Comparison of ENCODE assay signal across 26 cellular contexts in genomic region chr6:12419626-12420272, GRCh38.
DNase-seq lines count a peak whose midpoint lies in the region; ATAC-seq and TF ChIP-seq lines count a peak whose summit lies in the region.
"Had no signal": no experiment of that assay in that cellular context is flagged by ENCODE, and none has a peak within 500 bp of the region (broad histone marks: within the 10 kb centered on the region; RNA-seq: fewer than 3 reads in every experiment).

No MANE protein-coding gene starts in this region.

- peak; percentile 82 for ATAC-seq in left lung
- no peak for ATAC-seq in upper lobe of left lung (ENCODE audit: low FRiP score in 2 of 2)
- no peak for ATAC-seq in HG03025 (IDR thresholded peaks at IDR 0.05; ENCODE audit: low FRiP score, unreplicated experiment)
- no peak for ATAC-seq in activated T-cell treated with anti-CD3 and anti-CD28 coated beads, Interleukin-2, amount 50 U/mL, for 4 hours
- ATAC-seq: left cardiac atrium, T-helper 17 cell had no signal

- no peaks in the 10 kb centered on the region for H3K27me3 ChIP-seq in left lung
- no peaks in the 10 kb centered on the region for H3K27me3 ChIP-seq in upper lobe of left lung
- H3K27me3 ChIP-seq: suprapubic skin, uterus had no signal

- no peak overlapping the region for H3K4me3 Mint-ChIP-seq in activated T-cell treated with anti-CD3 and anti-CD28 coated beads, Interleukin-2, amount 50 U/mL, for 4 hours
- H3K4me3 Mint-ChIP-seq: CD4-positive, CD25-positive, alpha-beta regulatory T cell; T-helper 17 cell had no signal

- H3K9me3 Mint-ChIP-seq in activated T-cell treated with anti-CD3 and anti-CD28 coated beads, Interleukin-2, amount 50 U/mL, for 4 hours: peaks cover 8% of the 10 kb centered on the region

- no peak for TF ChIP-seq POLR2A in upper lobe of left lung (IDR thresholded peaks at IDR 0.05)

- TF ChIP-seq EP300 in upper lobe of left lung (IDR thresholded peaks at IDR 0.05): peak in 1 of 4 donors; percentile 27

- H3K27me3 Mint-ChIP-seq in activated T-cell treated with anti-CD3 and anti-CD28 coated beads, Interleukin-2, amount 50 U/mL, for 4 hours (ENCODE audit: low read depth): peaks cover 3% of the 10 kb centered on the region

- H3K36me3 Mint-ChIP-seq in activated T-cell treated with anti-CD3 and anti-CD28 coated beads, Interleukin-2, amount 50 U/mL, for 4 hours (ENCODE audit: insufficient read depth): no peaks in the 10 kb centered on the region
- H3K36me3 Mint-ChIP-seq: CD4-positive, CD25-positive, alpha-beta regulatory T cell had no signal

- no peaks in the 10 kb centered on the region for H3K36me3 ChIP-seq in left lung
- H3K36me3 ChIP-seq in upper lobe of left lung: no peaks in the 10 kb centered on the region
- H3K36me3 ChIP-seq: HAP-1, prostate gland, suprapubic skin, uterus had no signal

- H3K9me3 ChIP-seq in left lung (peaks cover 0 to 8% of the 10 kb centered on the region in 2 donors), upper lobe of left lung (peaks cover 0 to 4% (median 0%) of the 10 kb centered on the region in 4 donors)
- H3K9me3 ChIP-seq: HAP-1, prostate gland, suprapubic skin, uterus had no signal

- peaks cover 0 to 3% of the 10 kb centered on the region in 2 donors for H3K4me1 ChIP-seq in left lung
- no peaks in the 10 kb centered on the region for H3K4me1 ChIP-seq in upper lobe of left lung
- H3K4me1 ChIP-seq: HAP-1, prostate gland, uterus had no signal

- H3K4me1 Mint-ChIP-seq in activated T-cell treated with anti-CD3 and anti-CD28 coated beads, Interleukin-2, amount 50 U/mL, for 4 hours (ENCODE audit: low read depth): no peaks in the 10 kb centered on the region
- H3K4me1 Mint-ChIP-seq: T-helper 17 cell had no signal

- peak overlapping the region; percentile 80 for H3K27ac ChIP-seq in epithelial cell of prostate
- peak overlapping the region; percentile 46 to 58 for H3K27ac ChIP-seq in left lung
- H3K27ac ChIP-seq in upper lobe of left lung: peak overlapping the region in 3 of 4 donors; percentile 37 to 59 (median 40)
- H3K27ac ChIP-seq: prostate gland, SK-N-MC, suprapubic skin, uterus had no signal

- WGBS in upper lobe of left lung, 2 donors: 45 to 57% methylated on average over 3 of the region's 3 CpGs

- peak; percentile 10 for DNase-seq in HuH-7 (ENCODE audit: low spot score)
- DNase-seq in epithelial cell of prostate (ENCODE audit: low read depth, low spot score): peak; percentile 81
- DNase-seq in left lung: no peak
- DNase-seq in upper lobe of left lung: peak in 1 of 2 donors; percentile 33
- DNase-seq in activated T-cell treated with anti-CD3 and anti-CD28 coated beads, Interleukin-2, amount 50 U/mL, for 4 hours: no peak
- no peak for DNase-seq in central memory CD4-positive, alpha-beta T cell
- DNase-seq: activated CD4-positive, alpha-beta T cell treated with anti-CD3 and anti-CD28 coated beads for 48 hours; activated naive CD4-positive, alpha-beta T cell; activated T-cell treated with anti-CD3 and anti-CD28 coated beads, Interleukin-2, amount 50 U/mL, for 48 hours; CD4-positive, CD25-positive, alpha-beta regulatory T cell; head of caudate nucleus; KG1; left cardiac atrium; mesendoderm; NCI-H1417 treated with DMSO at 0.1 percent for 48 hours; NCI-H2081; NCI-H345; NCI-H748 treated with DMSO at 0.1 percent for 48 hours; stimulated activated naive CD4-positive, alpha-beta T cell; T-helper 17 cell; uterus had no signal

- H3K4me3 ChIP-seq in left lung (no peak overlapping the region), upper lobe of left lung (no peak overlapping the region)
- H3K4me3 ChIP-seq: HAP-1, prostate gland, SK-N-MC, suprapubic skin, uterus had no signal

- TF ChIP-seq CTCF in left lung (IDR thresholded peaks at IDR 0.05) (no peak), upper lobe of left lung (IDR thresholded peaks at IDR 0.05) (no peak)

- intact Hi-C loops in left lung (cut with DNase I): no loop called here

Comparison
In these comparisons a context has a peak if more than half of its experiments do, and no peak if none do; other contexts are left out.
1. DNase-seq: peak in HuH-7 (single experiment) and epithelial cell of prostate (single experiment); none in left lung (0 of 2), activated T-cell treated with anti-CD3 and anti-CD28 coated beads, Interleukin-2, amount 50 U/mL, for 4 hours (single experiment) and central memory CD4-positive, alpha-beta T cell (single experiment).
2. Peak in every context shown above with its lines, with median percentiles within 50 percentile points of each other: H3K27ac ChIP-seq.